Comparison of ENCODE assay signal across 9 cellular contexts in genomic region chr15:31330111-31330785, GRCh38. TPM values are rescaled to one million over a fixed set of nuclear protein-coding genes. Genes with fewer than 3 reads are reported as not detected.
DNase-seq lines count a peak whose midpoint lies in the region; ATAC-seq and TF ChIP-seq lines count a peak whose summit lies in the region.
"Had no signal": no experiment of that assay in that cellular context is flagged by ENCODE, and none has a peak within 500 bp of the region (broad histone marks: within the 10 kb centered on the region; RNA-seq: fewer than 3 reads in every experiment).

No MANE protein-coding gene starts in this region.

- H3K36me3 ChIP-seq in suprapubic skin, result no peaks in the 10 kb centered on the region

- H3K27me3 Mint-ChIP-seq in activated CD4-positive, alpha-beta T cell treated with anti-CD3 and anti-CD28 coated beads, Interleukin-2, amount 10 ng/mL, durations not matched to agents 24 days and 14 days, result no peaks in the 10 kb centered on the region
- H3K27me3 Mint-ChIP-seq in activated naive CD8-positive, alpha-beta T cell, result no peaks in the 10 kb centered on the region
- H3K27me3 Mint-ChIP-seq in memory B cell, result no peaks in the 10 kb centered on the region

- no peak for DNase-seq in activated CD4-positive, alpha-beta T cell treated with anti-CD3 and anti-CD28 coated beads, Interleukin-2, amount 10 ng/mL, durations not matched to agents 24 days and 14 days
- no peak for DNase-seq in activated CD4-positive, alpha-beta T cell treated with anti-CD3 and anti-CD28 coated beads, Interleukin-2, amount 50 U/mL, for 4 hours
- no peak for DNase-seq in memory B cell (ENCODE audit: low spot score in 2 of 2)
- no peak for DNase-seq in suprapubic skin (ENCODE audit: low spot score in 2 of 2)
- no peak for DNase-seq in GM19240 (ENCODE audit: insufficient read length, low spot score)
- DNase-seq: MV-4-11 had no signal

- H3K9me3 Mint-ChIP-seq in activated CD4-positive, alpha-beta T cell treated with anti-CD3 and anti-CD28 coated beads, Interleukin-2, amount 10 ng/mL, durations not matched to agents 24 days and 14 days, result no peaks in the 10 kb centered on the region
- H3K9me3 Mint-ChIP-seq in activated naive CD8-positive, alpha-beta T cell (ENCODE audit: low read depth), result no peaks in the 10 kb centered on the region
- no peaks in the 10 kb centered on the region for H3K9me3 Mint-ChIP-seq in memory B cell

- no peak for TF ChIP-seq EP300 in suprapubic skin (IDR thresholded peaks at IDR 0.05)

- H3K27me3 ChIP-seq in suprapubic skin, result no peaks in the 10 kb centered on the region

- TF ChIP-seq CTCF in suprapubic skin (IDR thresholded peaks at IDR 0.05), result no peak

- H3K4me1 Mint-ChIP-seq in activated CD4-positive, alpha-beta T cell treated with anti-CD3 and anti-CD28 coated beads, Interleukin-2, amount 10 ng/mL, durations not matched to agents 24 days and 14 days, result peaks cover 61% of the 10 kb centered on the region
- H3K4me1 Mint-ChIP-seq in activated naive CD8-positive, alpha-beta T cell (ENCODE audit: low read depth), result peaks cover 64% of the 10 kb centered on the region
- peaks cover 41% of the 10 kb centered on the region for H3K4me1 Mint-ChIP-seq in memory B cell

- ATAC-seq in memory B cell (ENCODE audit: low read depth) (no peak), HG02885 (IDR thresholded peaks at IDR 0.05; ENCODE audit: poor library complexity, unreplicated experiment) (no peak), HG03571 (IDR thresholded peaks at IDR 0.05; ENCODE audit: unreplicated experiment) (no peak)

- peak overlapping the region; percentile 99 for H3K27ac ChIP-seq in suprapubic skin

- peak overlapping the region; percentile 94 for H3K4me3 ChIP-seq in suprapubic skin

- H3K36me3 Mint-ChIP-seq in activated CD4-positive, alpha-beta T cell treated with anti-CD3 and anti-CD28 coated beads, Interleukin-2, amount 10 ng/mL, durations not matched to agents 24 days and 14 days (ENCODE audit: low read depth), result peaks cover 32% of the 10 kb centered on the region
- H3K36me3 Mint-ChIP-seq in activated naive CD8-positive, alpha-beta T cell, result peaks cover 3% of the 10 kb centered on the region
- peaks cover 8% of the 10 kb centered on the region for H3K36me3 Mint-ChIP-seq in memory B cell

- TF ChIP-seq POLR2A in suprapubic skin (IDR thresholded peaks at IDR 0.05), result no peak

- H3K4me1 ChIP-seq in suprapubic skin, result peaks cover 69% of the 10 kb centered on the region

- H3K27ac Mint-ChIP-seq in activated CD4-positive, alpha-beta T cell treated with anti-CD3 and anti-CD28 coated beads, Interleukin-2, amount 10 ng/mL, durations not matched to agents 24 days and 14 days, result peak overlapping the region; percentile 93
- peak overlapping the region; percentile 94 for H3K27ac Mint-ChIP-seq in activated naive CD8-positive, alpha-beta T cell
- H3K27ac Mint-ChIP-seq in memory B cell, result peak overlapping the region; percentile 19

- H3K9me3 ChIP-seq in suprapubic skin, result no peaks in the 10 kb centered on the region

- peak overlapping the region; percentile 98 for H3K4me3 Mint-ChIP-seq in activated CD4-positive, alpha-beta T cell treated with anti-CD3 and anti-CD28 coated beads, Interleukin-2, amount 10 ng/mL, durations not matched to agents 24 days and 14 days
- H3K4me3 Mint-ChIP-seq in activated naive CD8-positive, alpha-beta T cell, result peak overlapping the region; percentile 96
- H3K4me3 Mint-ChIP-seq in memory B cell, result peak overlapping the region; percentile 96

- 10% methylated on average over 3 of the region's 10 CpGs for WGBS in suprapubic skin

- intact Hi-C loops in activated CD4-positive, alpha-beta T cell treated with anti-CD3 and anti-CD28 coated beads, Interleukin-2, amount 10 ng/mL, durations not matched to agents 24 days and 14 days (cut with micrococcal nuclease), result no loop called here

RNA-seq across cellular contexts. Expression of gene KLF13, which starts 3.6 kb away (rescaled TPM):
- total RNA-seq in activated CD4-positive, alpha-beta T cell treated with anti-CD3 and anti-CD28 coated beads, Interleukin-2, amount 10 ng/mL, durations not matched to agents 24 days and 14 days, result 122 and 135 TPM in 2 replicates
- 100 to 1,000 TPM; 141 to 162 (median 145) TPM for total RNA-seq in suprapubic skin

Comparison
In these comparisons a context has a peak if more than half of its experiments do, and no peak if none do; other contexts are left out.
1. H3K27ac Mint-ChIP-seq: peak in every context shown above with its lines; median percentile 94 in activated naive CD8-positive, alpha-beta T cell; 93 in activated CD4-positive, alpha-beta T cell treated with anti-CD3 and anti-CD28 coated beads, Interleukin-2, amount 10 ng/mL, durations not matched to agents 24 days and 14 days; 19 in memory B cell.